In the genomic region with DNA sequence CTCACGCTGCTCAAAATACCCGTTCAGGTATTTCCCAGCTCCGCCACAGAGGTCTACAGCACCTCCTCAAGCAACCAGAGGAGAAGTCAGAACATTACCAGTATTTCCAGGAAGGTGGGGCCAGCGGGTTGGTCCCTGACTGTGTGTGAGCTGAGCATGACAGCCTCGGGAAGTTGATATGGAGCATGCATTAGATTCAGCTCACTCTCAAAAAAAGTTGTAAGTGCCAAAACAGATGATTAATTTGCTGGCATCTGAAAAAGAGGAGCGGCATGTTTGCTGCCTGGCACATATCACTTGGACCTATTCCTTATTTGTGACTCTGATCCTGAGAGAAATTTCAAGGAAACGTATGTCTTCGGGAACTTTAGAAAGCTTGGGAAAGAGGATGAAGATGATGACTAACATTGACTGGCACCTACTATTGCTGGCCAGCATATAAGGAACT, we compare ENCODE assay signal across 14 cellular contexts. TPM values are rescaled to one million over a fixed set of nuclear protein-coding genes. Genes with fewer than 3 reads are reported as not detected.
DNase-seq lines count a peak whose midpoint lies in the region; ATAC-seq, FAIRE-seq and TF ChIP-seq lines count a peak whose summit lies in the region.
"Had no signal": no experiment of that assay in that cellular context is flagged by ENCODE, and none has a peak within 500 bp of the region (broad histone marks: within the 10 kb centered on the region; RNA-seq: fewer than 3 reads in every experiment).

No MANE protein-coding gene starts in this region.

- H3K4me3 Mint-ChIP-seq in activated CD8-positive, alpha-beta T cell treated with anti-CD3 and anti-CD28 coated beads, Interleukin-2, amount 10 ng/mL, durations not matched to agents 7 days and 5 days: no peak overlapping the region
- no peak overlapping the region for H3K4me3 Mint-ChIP-seq in T-helper 17 cell
- H3K4me3 Mint-ChIP-seq: nephron had no signal

- H3K4me1 ChIP-seq in body of pancreas (peaks cover 8% of the 10 kb centered on the region), HepG2 (ENCODE audit: insufficient read depth, low read length) (peaks cover 94% of the 10 kb centered on the region), mucosa of descending colon (ENCODE audit: low read depth) (no peaks in the 10 kb centered on the region)
- H3K4me1 ChIP-seq: ascending aorta had no signal

- peak overlapping the region; percentile 84 for H3K4me2 ChIP-seq in HepG2 (ENCODE audit: low read depth, low read length)

- POLR2A ChIA-PET in HepG2 (lab: Yijun Ruan, JAX): interaction anchor here (1.0 to 2.9 kb wide), 17 partner anchors 9 to 356 kb away, joined by 3 to 52 read pairs (median 7); partner anchors contain the start of gene ELOVL2
- POLR2A ChIA-PET in activated CD8-positive, alpha-beta T cell treated with anti-CD3 and anti-CD28 coated beads, Interleukin-2, amount 10 ng/mL, durations not matched to agents 7 days and 5 days (lab: Charles Lee): no interaction called here

- no peaks in the 10 kb centered on the region for H4K20me1 ChIP-seq in HepG2 (ENCODE audit: insufficient read depth, low read length)

- 9 to 13% methylated on average over 8 of the region's 8 CpGs for WGBS in body of pancreas, 2 donors
- WGBS in HepG2 (ENCODE audit: low lambda C conversion rate): 15% methylated on average over 8 of the region's 8 CpGs

- TF ChIP-seq POLR2A in body of pancreas (IDR thresholded peaks at IDR 0.05): no peak
- TF ChIP-seq POLR2A in HepG2 (IDR thresholded peaks at IDR 0.05; ENCODE audit: insufficient read depth in 1 of 2, low read depth in 2 of 2, low read length in 2 of 2): no peak

- peak overlapping the region; percentile 73 for H3K9ac ChIP-seq in HepG2 (ENCODE audit: insufficient read depth, low read depth, low read length)

- ATAC-seq in body of pancreas (peak; percentile 82), HepG2 (peak; percentile 77), T-helper 17 cell (no peak), mucosa of descending colon (no peak)
- no peak for ATAC-seq in activated CD8-positive, alpha-beta T cell treated with anti-CD3 and anti-CD28 coated beads, Interleukin-2, amount 10 ng/mL, durations not matched to agents 7 days and 5 days

- TF ChIP-seq EP300 in HepG2 (IDR thresholded peaks at IDR 0.05; ENCODE audit: low read depth in 2 of 2, low read length in 2 of 2) (no peak), HepG2 (CRISPR knock-in tag; IDR thresholded peaks at IDR 0.05; ENCODE audit: borderline replicate concordance) (no peak)

- BruUV-seq in HepG2 (replicated peaks; lab: Mats Ljungman, UMichigan): TSS peak; percentile 45

- intact Hi-C loops in body of pancreas (cut with DNase I) (no loop called here), HepG2 (cut with micrococcal nuclease; ENCODE audit: unreplicated experiment) (loop anchor here (1.0 kb wide), 3 partner anchors 30 to 55 kb away; no protein-coding TSS in a partner anchor), mucosa of descending colon (cut with DNase I, micrococcal nuclease) (no loop called here)

- H3K9me3 Mint-ChIP-seq in activated CD8-positive, alpha-beta T cell treated with anti-CD3 and anti-CD28 coated beads, Interleukin-2, amount 10 ng/mL, durations not matched to agents 7 days and 5 days (ENCODE audit: insufficient read depth): no peaks in the 10 kb centered on the region
- H3K9me3 Mint-ChIP-seq: nephron had no signal

- CTCF ChIA-PET in HepG2 (lab: Yijun Ruan, JAX; ENCODE audit: low intra/inter-chr PET ratio, low total read pairs): interaction anchor here (1.4 to 2.7 kb wide), 3 partner anchors 33 to 57 kb away, joined by 3 to 27 read pairs (median 10); partner anchors contain the start of gene ELOVL2
- CTCF ChIA-PET in activated CD8-positive, alpha-beta T cell treated with anti-CD3 and anti-CD28 coated beads, Interleukin-2, amount 10 ng/mL, durations not matched to agents 7 days and 5 days (lab: Charles Lee): no interaction called here

- TF ChIP-seq CTCF in body of pancreas (IDR thresholded peaks at IDR 0.05) (peak in 3 of 7 experiments; percentile 12 to 22 (median 13)), HepG2 (CRISPR knock-in tag; IDR thresholded peaks at IDR 0.05) (peak; percentile 45), mucosa of descending colon (IDR thresholded peaks at IDR 0.05) (no peak)

- H3K36me3 ChIP-seq in body of pancreas (replicated peaks in 1 of 2; ENCODE audit: insufficient read depth in 1 of 2, low read depth in 2 of 2) (no peaks in the 10 kb centered on the region), HepG2 (replicated peaks in 1 of 2; ENCODE audit: control insufficient read depth in 1 of 2, insufficient read depth in 2 of 2, low read length in 2 of 2) (peaks cover 0 to 6% of the 10 kb centered on the region in 2 experiments; a peak in 2 of 5 replicates), mucosa of descending colon (ENCODE audit: low read depth) (no peaks in the 10 kb centered on the region)
- H3K36me3 ChIP-seq: ascending aorta had no signal

- in situ Hi-C loops in ACHN (cut with HindIII; ENCODE audit: low pct_ligation_motif_present, low pct_unique_long_range_greater_than_20kb, low sequenced_read_pairs): no loop called here
- in situ Hi-C loops in HepG2 (cut with HindIII; ENCODE audit: extremely low pct_ligation_motif_present, low pct_unique_long_range_greater_than_20kb): loop anchor here (5.0 kb wide), 1 partner anchor 55 kb away; no protein-coding TSS in a partner anchor

- DNase-seq in ACHN (peak; percentile 64), HS-27A (ENCODE audit: low read depth) (peak; percentile 86), body of pancreas (peak; percentile 38 to 69 (median 62)), HepG2 (ENCODE audit: low spot score) (peak; percentile 80), T-helper 17 cell (no peak), NCI-H510A (lab: John Stamatoyannopoulos, UW) (no peak), mucosa of descending colon (no peak)
- DNase-seq in activated CD8-positive, alpha-beta T cell treated with anti-CD3 and anti-CD28 coated beads, Interleukin-2, amount 10 ng/mL, durations not matched to agents 7 days and 5 days: no peak
- DNase-seq: activated T-cell treated with anti-CD3 and anti-CD28 coated beads, Interleukin-2, amount 50 U/mL, for 1 hour; SHP77 had no signal

- no peak for TF ChIP-seq RAD21 in HepG2 (CRISPR knock-in tag; IDR thresholded peaks at IDR 0.05)

- H3K27ac ChIP-seq in body of pancreas (peak overlapping the region in 2 of 4 donors; percentile 2 to 33), HepG2 (ENCODE audit: extremely low read length, insufficient read depth, low read length) (peak overlapping the region; percentile 95)
- H3K27ac ChIP-seq: ascending aorta, VCaP had no signal

- no peak overlapping the region for H2AFZ ChIP-seq in HepG2 (ENCODE audit: low read length)

- H3K27me3 Mint-ChIP-seq in activated CD8-positive, alpha-beta T cell treated with anti-CD3 and anti-CD28 coated beads, Interleukin-2, amount 10 ng/mL, durations not matched to agents 7 days and 5 days (ENCODE audit: low read depth): peaks cover 23% of the 10 kb centered on the region
- peaks cover 60% of the 10 kb centered on the region for H3K27me3 Mint-ChIP-seq in T-helper 17 cell

- H3K9me3 ChIP-seq in body of pancreas (no peaks in the 10 kb centered on the region), HepG2 (ENCODE audit: low read length) (no peaks in the 10 kb centered on the region), T-helper 17 cell (ENCODE audit: control insufficient read depth, low read length, poor library complexity, severe bottlenecking) (no peaks in the 10 kb centered on the region), mucosa of descending colon (no peaks in the 10 kb centered on the region)
- H3K9me3 ChIP-seq: ascending aorta had no signal

- H3K27ac Mint-ChIP-seq in activated CD8-positive, alpha-beta T cell treated with anti-CD3 and anti-CD28 coated beads, Interleukin-2, amount 10 ng/mL, durations not matched to agents 7 days and 5 days: no peak overlapping the region
- H3K27ac Mint-ChIP-seq in T-helper 17 cell: no peak overlapping the region
- H3K27ac Mint-ChIP-seq: nephron had no signal

- H3K27me3 ChIP-seq in body of pancreas: no peaks in the 10 kb centered on the region
- H3K27me3 ChIP-seq in HepG2 (ENCODE audit: control insufficient read depth in 1 of 2, insufficient read depth in 2 of 2, low read length in 2 of 2): no peaks in the 10 kb centered on the region
- H3K27me3 ChIP-seq: ascending aorta had no signal

- no peaks in the 10 kb centered on the region for H3K36me3 Mint-ChIP-seq in activated CD8-positive, alpha-beta T cell treated with anti-CD3 and anti-CD28 coated beads, Interleukin-2, amount 10 ng/mL, durations not matched to agents 7 days and 5 days (ENCODE audit: low read depth)
- peaks cover 5% of the 10 kb centered on the region for H3K36me3 Mint-ChIP-seq in T-helper 17 cell (ENCODE audit: low read depth)

- peaks cover 40% of the 10 kb centered on the region for H3K79me2 ChIP-seq in HepG2 (ENCODE audit: insufficient read depth, low read length)

- H3K4me3 ChIP-seq in body of pancreas (no peak overlapping the region), HepG2 (replicated peaks in 1 of 3; ENCODE audit: insufficient read depth in 1 of 3, low read depth in 2 of 3, low read length in 3 of 3) (peak overlapping the region; percentile 3 to 59 (median 39)), mucosa of descending colon (no peak overlapping the region)
- H3K4me3 ChIP-seq: ascending aorta had no signal

- FAIRE-seq in HepG2 (lab: Jason Lieb, UNC): no peak
- FAIRE-seq: endometrium had no signal

- no peaks in the 10 kb centered on the region for H3K4me1 Mint-ChIP-seq in activated CD8-positive, alpha-beta T cell treated with anti-CD3 and anti-CD28 coated beads, Interleukin-2, amount 10 ng/mL, durations not matched to agents 7 days and 5 days (ENCODE audit: low read depth)
- H3K4me1 Mint-ChIP-seq in T-helper 17 cell: no peaks in the 10 kb centered on the region

RNA-seq across cellular contexts. Expression of gene ELOVL2, which starts 32.3 kb away (rescaled TPM):
- total RNA-seq in body of pancreas (1 to 10 TPM; 2.9 to 3.0 TPM), HepG2 (2016; rRNA removed; fragmentation: Illumina TruSeq; extraction: Trizol) (60.1 and 65.4 TPM in 2 replicates), T-helper 17 cell (not detected), mucosa of descending colon (under 1 TPM in 2 of 3 donors, not detected in 1; 0.12 to 0.63 TPM)
- total RNA-seq in HepG2 (2016; cell fraction: cytosol; rRNA removed; fragmentation: Illumina TruSeq; extraction: Trizol; ENCODE audit: low read depth): 16.2 and 17.4 TPM in 2 replicates
- total RNA-seq in HepG2 (2016; cell fraction: insoluble cytoplasmic fraction; rRNA removed; fragmentation: Illumina TruSeq; extraction: Trizol): 56.0 and 65.6 TPM in 2 replicates
- total RNA-seq in HepG2 (2016; cell fraction: membrane; rRNA removed; fragmentation: Illumina TruSeq; extraction: Trizol): 63.8 and 70.3 TPM in 2 replicates
- total RNA-seq in HepG2 (2016; cell fraction: nucleus; rRNA removed; fragmentation: Illumina TruSeq; extraction: Trizol): 58.7 and 63.1 TPM in 2 replicates
- polyA plus RNA-seq in HepG2 (2011; rRNA removed): 32.1 and 43.6 TPM in 2 replicates
- 20.8 and 31.9 TPM in 2 replicates for polyA plus RNA-seq in HepG2 (2011; cell fraction: cytosol; rRNA removed)
- polyA plus RNA-seq in HepG2 (2011; cell fraction: nucleus; rRNA removed): 13.8 and 15.2 TPM in 2 replicates
- polyA plus RNA-seq in HepG2 (2012): 48.1 and 62.3 TPM in 2 replicates
- 17.6 and 20.3 TPM in 2 replicates for polyA plus RNA-seq in HepG2 (2016; cell fraction: cytosol; fragmentation: Illumina TruSeq; extraction: Trizol; ENCODE audit: low read depth)
- polyA plus RNA-seq in HepG2 (2016; cell fraction: insoluble cytoplasmic fraction; fragmentation: Illumina TruSeq; extraction: Trizol; ENCODE audit: low read depth): 68.4 and 70.1 TPM in 2 replicates
- polyA plus RNA-seq in HepG2 (2016; cell fraction: membrane; fragmentation: Illumina TruSeq; extraction: Trizol; ENCODE audit: low read depth): 54.8 and 56.6 TPM in 2 replicates
- 89.1 and 92.2 TPM in 2 replicates for polyA plus RNA-seq in HepG2 (2016; cell fraction: nucleus; fragmentation: Illumina TruSeq; extraction: Trizol; ENCODE audit: insufficient read depth, low read depth)
- polyA minus RNA-seq in HepG2 (2011; rRNA and poly(A)+ RNA removed; ENCODE audit: low replicate concordance): 43.3 TPM in 1 of 2 replicates, not detected in the other
- 26.2 and 28.8 TPM in 2 replicates for polyA minus RNA-seq in HepG2 (2011; cell fraction: cytosol; rRNA and poly(A)+ RNA removed)
- 17.1 and 19.9 TPM in 2 replicates for polyA minus RNA-seq in HepG2 (2011; cell fraction: nucleus; rRNA and poly(A)+ RNA removed)
- not detected for total RNA-seq in activated CD8-positive, alpha-beta T cell treated with anti-CD3 and anti-CD28 coated beads, Interleukin-2, amount 10 ng/mL, durations not matched to agents 7 days and 5 days

Comparison
In these comparisons a context has a peak if more than half of its experiments do, and no peak if none do; other contexts are left out.
1. DNase-seq: peak in ACHN (single experiment), HS-27A (single experiment), body of pancreas (4 of 4) and HepG2 (single experiment); none in activated CD8-positive, alpha-beta T cell treated with anti-CD3 and anti-CD28 coated beads, Interleukin-2, amount 10 ng/mL, durations not matched to agents 7 days and 5 days (single experiment), T-helper 17 cell (0 of 3), NCI-H510A (single experiment) and mucosa of descending colon (0 of 3).
2. ATAC-seq: peak in body of pancreas (single experiment) and HepG2 (single experiment); none in activated CD8-positive, alpha-beta T cell treated with anti-CD3 and anti-CD28 coated beads, Interleukin-2, amount 10 ng/mL, durations not matched to agents 7 days and 5 days (single experiment), T-helper 17 cell (single experiment) and mucosa of descending colon (single experiment).
3. H3K4me3 ChIP-seq: peak in HepG2 (3 of 3); none in body of pancreas (0 of 2) and mucosa of descending colon (single experiment).
4. RNA of gene ELOVL2, which starts 32.3 kb away (total RNA-seq): 16.2 to 70.3 TPM in HepG2; 2.9 to 3.0 TPM in body of pancreas, 0.12 to 0.63 TPM in mucosa of descending colon, not detected in activated CD8-positive, alpha-beta T cell treated with anti-CD3 and anti-CD28 coated beads, Interleukin-2, amount 10 ng/mL, durations not matched to agents 7 days and 5 days and not detected in T-helper 17 cell; every median in the first group is over 4 times any median in the second.